Comparison of ENCODE assay signal across 9 cellular contexts in genomic region chr5:106454651-106455415, GRCh38.
DNase-seq lines count a peak whose midpoint lies in the region; ATAC-seq, FAIRE-seq and TF ChIP-seq lines count a peak whose summit lies in the region.
"Had no signal": no experiment of that assay in that cellular context is flagged by ENCODE, and none has a peak within 500 bp of the region (broad histone marks: within the 10 kb centered on the region; RNA-seq: fewer than 3 reads in every experiment).

No MANE protein-coding gene starts in this region.

- H3K36me3 ChIP-seq in left ventricle myocardium inferior: no peaks in the 10 kb centered on the region

- H3K9me3 ChIP-seq in left ventricle myocardium inferior (replicated peaks): no peaks in the 10 kb centered on the region

- ATAC-seq in Right ventricle myocardium inferior (no peak), HG02884 (IDR thresholded peaks at IDR 0.05; ENCODE audit: unreplicated experiment) (no peak)

- no peaks in the 10 kb centered on the region for H3K27me3 ChIP-seq in left ventricle myocardium inferior (ENCODE audit: low read depth)

- intact Hi-C loops in left ventricle myocardium inferior (cut with micrococcal nuclease) (no loop called here), Right ventricle myocardium inferior (cut with DNase I) (loop anchor here (10.0 kb wide), 1 partner anchor 420 kb away; no protein-coding TSS in a partner anchor)

- no peak overlapping the region for H3K4me3 ChIP-seq in left ventricle myocardium inferior

- TF ChIP-seq CTCF in left ventricle myocardium inferior (IDR thresholded peaks at IDR 0.05; ENCODE audit: borderline replicate concordance): peak; percentile 59

- no peak overlapping the region for H3K27ac ChIP-seq in left ventricle myocardium inferior (replicated peaks)

- FAIRE-seq in RCC 7860 (lab: Jason Lieb, UNC) (no peak), urothelium cell line (lab: Jason Lieb, UNC) (no peak)
- FAIRE-seq: GM12891 had no signal

- DNase-seq in left ventricle myocardium inferior: no peak
- no peak for DNase-seq in Right ventricle myocardium inferior (ENCODE audit: missing footprints)
- DNase-seq in RCC 7860 (ENCODE audit: low spot score): peak; percentile 63
- DNase-seq in globus pallidus (ENCODE audit: low spot score): peak; percentile 80
- peak; percentile 10 for DNase-seq in urothelium cell line (ENCODE audit: low spot score)
- no peak for DNase-seq in DMS153 treated with DMSO at 0.1 percent for 48 hours (lab: John Stamatoyannopoulos, UW; ENCODE audit: unreplicated experiment)
- DNase-seq in AG20443 (ENCODE audit: low spot score): no peak

- no peaks in the 10 kb centered on the region for H3K4me1 ChIP-seq in left ventricle myocardium inferior

Comparison
In these comparisons a context has a peak if more than half of its experiments do, and no peak if none do; other contexts are left out.
1. DNase-seq: peak in RCC 7860 (single experiment), globus pallidus (single experiment) and urothelium cell line (single experiment); none in left ventricle myocardium inferior (single experiment), Right ventricle myocardium inferior (single experiment), DMS153 treated with DMSO at 0.1 percent for 48 hours (single experiment) and AG20443 (single experiment).